ENCODE assay signal across 14 cellular contexts in genomic region chr3:188901126-188901525, GRCh38.
DNase-seq lines count a peak whose midpoint lies in the region; ATAC-seq and TF ChIP-seq lines count a peak whose summit lies in the region.
"Had no signal": no experiment of that assay in that cellular context is flagged by ENCODE, and none has a peak within 500 bp of the region (broad histone marks: within the 10 kb centered on the region; RNA-seq: fewer than 3 reads in every experiment).

No MANE protein-coding gene starts in this region.

- peak overlapping the region; percentile 86 for H3K27ac ChIP-seq in osteoblast (ENCODE audit: low read depth, low read length)
- H3K27ac ChIP-seq: 22Rv1 had no signal

- no peaks in the 10 kb centered on the region for H3K27me3 ChIP-seq in osteoblast (ENCODE audit: insufficient read depth, low read length)

- no peak overlapping the region for H3K4me3 ChIP-seq in fibroblast of mammary gland (ENCODE audit: control insufficient read depth, low read depth, low read length)
- H3K4me3 ChIP-seq in osteoblast (ENCODE audit: insufficient read depth, low read length) = peak overlapping the region; percentile 5

- peak overlapping the region; percentile 61 for H3K4me2 ChIP-seq in osteoblast (ENCODE audit: insufficient read depth, low read length)

- no peaks in the 10 kb centered on the region for H3K79me2 ChIP-seq in osteoblast (ENCODE audit: insufficient read depth, low read length)

- TF ChIP-seq CTCF in fibroblast of mammary gland (conservative IDR thresholded peaks at IDR 0.05; ENCODE audit: control insufficient read depth, insufficient read depth, low read depth, low read length) = no peak
- no peak for TF ChIP-seq CTCF in osteoblast (IDR thresholded peaks at IDR 0.05; ENCODE audit: extremely low read depth, low read depth, low read length)

- H3K9me3 ChIP-seq in osteoblast (ENCODE audit: low read depth, low read length) = no peaks in the 10 kb centered on the region

- no peaks in the 10 kb centered on the region for H4K20me1 ChIP-seq in osteoblast (ENCODE audit: insufficient read depth, low read length)

- intact Hi-C loops in Right ventricle myocardium inferior (cut with DNase I) = no loop called here
- intact Hi-C loops in cardiac septum (cut with DNase I) = no loop called here

- ATAC-seq in Right ventricle myocardium inferior (peak; percentile 43), GM19463 (IDR thresholded peaks at IDR 0.05; ENCODE audit: unreplicated experiment) (no peak)

- peak overlapping the region; percentile 7 for H2AFZ ChIP-seq in osteoblast (ENCODE audit: low read length)

- no peaks in the 10 kb centered on the region for H3K36me3 ChIP-seq in osteoblast (ENCODE audit: insufficient read depth, low read length)

- DNase-seq in Right ventricle myocardium inferior (ENCODE audit: missing footprints) = no peak
- no peak for DNase-seq in cardiac septum (ENCODE audit: low spot score)
- DNase-seq in fibroblast of mammary gland (ENCODE audit: low read depth) = peak; percentile 61
- peak; percentile 80 for DNase-seq in osteoblast (ENCODE audit: insufficient read length, low spot score, missing footprints)
- no peak for DNase-seq in NCI-H69 (lab: John Stamatoyannopoulos, UW)
- no peak for DNase-seq in activated CD4-positive, CD25-positive, alpha-beta regulatory T cell treated with anti-CD3 and anti-CD28 coated beads, Interleukin-2, amount 50 U/mL, for 72 hours
- no peak for DNase-seq in GM19238 (ENCODE audit: insufficient read length, low spot score)
- DNase-seq: activated naive CD8-positive, alpha-beta T cell treated with anti-CD3 and anti-CD28 coated beads, Interleukin-2, amount 10 ng/mL, durations not matched to agents 7 days and 5 days; endodermal cell; NCI-H1092 treated with DMSO at 0.1 percent for 48 hours; NCI-H748 treated with DMSO at 0.1 percent for 48 hours; occipital lobe had no signal

- peaks cover 25% of the 10 kb centered on the region for H3K4me1 ChIP-seq in osteoblast (ENCODE audit: insufficient read depth, low read length)

Comparison
In these comparisons a context has a peak if more than half of its experiments do, and no peak if none do; other contexts are left out.
1. DNase-seq: peak in fibroblast of mammary gland (single experiment) and osteoblast (single experiment); none in Right ventricle myocardium inferior (single experiment), cardiac septum (single experiment), NCI-H69 (single experiment), activated CD4-positive, CD25-positive, alpha-beta regulatory T cell treated with anti-CD3 and anti-CD28 coated beads, Interleukin-2, amount 50 U/mL, for 72 hours (single experiment) and GM19238 (single experiment).